18 cellular contexts compared by ENCODE assay signal in the genomic region with DNA sequence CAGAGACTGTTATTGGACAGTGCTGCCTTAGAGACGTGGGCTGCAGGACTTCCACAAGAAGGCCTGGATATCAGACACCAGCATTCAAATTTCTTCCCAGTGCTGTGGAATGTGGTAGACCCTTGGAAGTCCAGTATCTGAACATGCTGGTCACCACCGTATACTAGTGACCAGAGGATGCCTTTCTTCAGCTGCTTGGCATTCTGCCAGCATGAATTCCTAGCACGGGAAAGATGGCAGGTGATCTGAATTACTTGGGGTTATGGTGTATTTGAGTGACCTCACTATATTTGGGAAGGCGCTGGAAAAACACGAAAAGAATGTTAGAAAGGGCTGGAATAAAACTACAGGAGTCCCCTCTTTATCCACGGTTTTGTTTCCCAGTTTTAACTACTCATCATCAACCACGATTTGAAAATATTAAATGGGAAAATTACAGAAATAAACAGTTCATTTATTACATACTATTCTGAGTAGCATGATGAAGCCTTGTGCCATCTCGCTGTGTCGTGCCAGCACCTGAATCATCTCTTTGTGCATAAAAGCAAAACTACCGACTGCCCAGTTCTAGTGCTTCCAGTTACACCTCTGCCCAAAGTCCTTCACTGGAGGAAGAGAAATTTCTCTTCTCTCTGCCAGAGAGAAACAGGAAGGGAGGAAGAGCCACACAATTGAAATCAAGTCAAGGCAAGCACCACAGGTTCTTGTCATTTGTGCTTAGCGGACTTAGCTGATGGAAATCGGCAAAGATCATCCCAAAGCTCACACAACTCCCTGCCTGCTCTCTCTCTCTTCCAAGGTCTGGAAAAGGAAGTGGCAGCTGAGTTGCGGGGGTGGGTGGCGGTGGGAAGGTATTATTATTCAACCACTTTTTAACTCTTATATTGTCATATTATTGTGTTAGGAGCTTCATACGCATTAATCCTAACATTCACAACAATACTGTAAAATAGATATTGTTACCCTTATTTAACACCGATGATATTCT. TPM values are rescaled to one million over a fixed set of nuclear protein-coding genes. Genes with fewer than 3 reads are reported as not detected.
DNase-seq lines count a peak whose midpoint lies in the region; ATAC-seq, FAIRE-seq and TF ChIP-seq lines count a peak whose summit lies in the region.
"Had no signal": no experiment of that assay in that cellular context is flagged by ENCODE, and none has a peak within 500 bp of the region (broad histone marks: within the 10 kb centered on the region; RNA-seq: fewer than 3 reads in every experiment).

No MANE protein-coding gene starts in this region.

- H3K27ac ChIP-seq in HUES48 (ENCODE audit: low read depth, low read length), result peak overlapping the region; percentile 94
- H3K27ac ChIP-seq: prostate gland, uterus had no signal

- H3K9ac ChIP-seq in HUES48 (ENCODE audit: low read depth, low read length), result peak overlapping the region; percentile 62; the same call in 1 of the 2 replicates

- intact Hi-C loops in Right ventricle myocardium inferior (cut with DNase I), result no loop called here

- H3K27me3 ChIP-seq in HUES48 (ENCODE audit: control insufficient read depth, insufficient read depth, low read length), result no peaks in the 10 kb centered on the region
- no peaks in the 10 kb centered on the region for H3K27me3 ChIP-seq in bronchial epithelial cell (ENCODE audit: control insufficient read depth, insufficient read depth, low read length)
- H3K27me3 ChIP-seq: uterus had no signal

- H3K9me3 ChIP-seq in HUES48 (ENCODE audit: control insufficient read depth, insufficient read depth, low read length), result no peaks in the 10 kb centered on the region
- H3K9me3 ChIP-seq: prostate gland, uterus had no signal

- ATAC-seq in Right ventricle myocardium inferior (no peak), GM21786 (IDR thresholded peaks at IDR 0.05; ENCODE audit: unreplicated experiment) (no peak)
- ATAC-seq: activated CD4-positive, alpha-beta T cell treated with anti-CD3 and anti-CD28 coated beads for 36 hours; CD8-positive, alpha-beta T cell; natural killer cell had no signal

- H3K36me3 ChIP-seq in HUES48 (ENCODE audit: control insufficient read depth, insufficient read depth, low read length) (no peaks in the 10 kb centered on the region), bronchial epithelial cell (ENCODE audit: control insufficient read depth, insufficient read depth, low read length) (no peaks in the 10 kb centered on the region)
- H3K36me3 ChIP-seq: prostate gland, uterus had no signal

- FAIRE-seq in bronchial epithelial cell (lab: Jason Lieb, UNC), result no peak
- FAIRE-seq: kidney had no signal

- DNase-seq in bronchial epithelial cell (ENCODE audit: low read depth), result peak; percentile 48
- peak; percentile 35 for DNase-seq in myocyte (ENCODE audit: low read depth)
- no peak for DNase-seq in Right ventricle myocardium inferior (ENCODE audit: missing footprints)
- DNase-seq in D341Med (ENCODE audit: low spot score), result no peak
- DNase-seq: activated CD4-positive, alpha-beta T cell treated with anti-CD3 and anti-CD28 coated beads for 36 hours; activated effector memory CD4-positive, alpha-beta T cell treated with anti-CD3 and anti-CD28 coated beads, Interleukin-2, amount 50 U/mL, for 16 hours; CD8-positive, alpha-beta T cell; DMS79; kidney; natural killer cell; NCI-H1694 treated with DMSO at 0.1 percent for 48 hours; NCI-H226; RPMI8226; stimulated activated CD4-positive, alpha-beta T cell treated with anti-CD3 and anti-CD28 coated beads, Interleukin-4, amount 100 ng/mL, for 4 hours; uterus had no signal

- no peak for TF ChIP-seq CTCF in bronchial epithelial cell (IDR thresholded peaks at IDR 0.05; ENCODE audit: insufficient read depth, low read length, severe bottlenecking)

- peaks cover 27% of the 10 kb centered on the region for H3K4me1 ChIP-seq in HUES48 (ENCODE audit: control insufficient read depth, insufficient read depth, low read length)
- H3K4me1 ChIP-seq: prostate gland, uterus had no signal

- peak overlapping the region; percentile 49 for H3K4me3 ChIP-seq in HUES48 (ENCODE audit: low read depth, low read length)
- no peak overlapping the region for H3K4me3 ChIP-seq in bronchial epithelial cell (ENCODE audit: low read depth, low read length)
- H3K4me3 ChIP-seq: prostate gland, uterus had no signal

RNA-seq across cellular contexts. Expression of gene CHST4, which starts 1.4 kb away (rescaled TPM):
- under 0.01 and 0.26 TPM in 2 replicates for total RNA-seq in bronchial epithelial cell
- not detected in 2 replicates for total RNA-seq in myocyte
- 0.05 TPM for polyA plus RNA-seq in myocyte (2012)
- not detected for total RNA-seq in Right ventricle myocardium inferior
- total RNA-seq: activated CD4-positive, alpha-beta T cell treated with anti-CD3 and anti-CD28 coated beads for 36 hours; CD8-positive, alpha-beta T cell; kidney; natural killer cell had no signal

RNA-seq across cellular contexts. Expression of gene ZNF19, which starts 35.7 kb away (rescaled TPM):
- total RNA-seq in bronchial epithelial cell, result 2.6 and 3.2 TPM in 2 replicates
- 2.2 and 3.8 TPM in 2 replicates for total RNA-seq in myocyte
- polyA plus RNA-seq in myocyte (2012), result 2.2 TPM
- total RNA-seq in Right ventricle myocardium inferior, result 1.9 TPM

RNA-seq across cellular contexts. Expression of gene TAT, which starts 52.0 kb away (rescaled TPM):
- total RNA-seq in bronchial epithelial cell, result not detected in 2 replicates
- not detected in 2 replicates for total RNA-seq in myocyte
- not detected for polyA plus RNA-seq in myocyte (2012)
- total RNA-seq in Right ventricle myocardium inferior, result not detected
- total RNA-seq: activated CD4-positive, alpha-beta T cell treated with anti-CD3 and anti-CD28 coated beads for 36 hours; CD8-positive, alpha-beta T cell; kidney; natural killer cell had no signal

Comparison
In these comparisons a context has a peak if more than half of its experiments do, and no peak if none do; other contexts are left out.
1. DNase-seq: peak in bronchial epithelial cell (single experiment) and myocyte (single experiment); none in Right ventricle myocardium inferior (single experiment) and D341Med (single experiment).